1 cellular context compared by ENCODE assay signal in genomic region chr4:146472404-146472803, GRCh38.
TF ChIP-seq lines count a peak whose summit lies in the region.

No MANE protein-coding gene starts in this region.

TF ChIP-seq in GM23338, 12 proteins besides CTCF, POLR2A, EP300 and RAD21 (continued from another document):
- TF ChIP-seq REST (IDR thresholded peaks at IDR 0.05; ENCODE audit: unreplicated experiment) (no peak), ZNF331 (CRISPR knock-in tag; IDR thresholded peaks at IDR 0.05; ENCODE audit: low read depth) (no peak), NANOG (IDR thresholded peaks at IDR 0.05; ENCODE audit: borderline replicate concordance) (no peak), ZNF462 (CRISPR knock-in tag; IDR thresholded peaks at IDR 0.05) (no peak), ZNF114 (CRISPR knock-in tag; IDR thresholded peaks at IDR 0.05) (no peak), STAT1 (IDR thresholded peaks at IDR 0.05; ENCODE audit: unreplicated experiment) (no peak), JUNB (IDR thresholded peaks at IDR 0.05; ENCODE audit: unreplicated experiment) (no peak), ETS1 (IDR thresholded peaks at IDR 0.05) (no peak)
